12 cellular contexts compared by ENCODE assay signal in genomic region chr1:207849016-207849415, GRCh38.
DNase-seq lines count a peak whose midpoint lies in the region; ATAC-seq and TF ChIP-seq lines count a peak whose summit lies in the region.
"Had no signal": no experiment of that assay in that cellular context is flagged by ENCODE, and none has a peak within 500 bp of the region (broad histone marks: within the 10 kb centered on the region; RNA-seq: fewer than 3 reads in every experiment).

No MANE protein-coding gene starts in this region.

- H3K27ac ChIP-seq in HL-60 (replicated peaks) (peak overlapping the region; percentile 56), colonic mucosa (peak overlapping the region; percentile 43), psoas muscle (peak overlapping the region; percentile 56), OCI-LY7 (ENCODE audit: low read depth, low read length, poor library complexity, severe bottlenecking) (no peak overlapping the region), hepatocyte (no peak overlapping the region)
- H3K27ac ChIP-seq: WERI-Rb-1 had no signal

- WGBS in psoas muscle, 3 donors: 30 to 67% (median 36%) methylated on average over 3 of the region's 3 CpGs
- WGBS in hepatocyte (ENCODE audit: low lambda C conversion rate, missing lambda C conversion rate): 76% methylated on average over 3 of the region's 3 CpGs

- no peak for ATAC-seq in psoas muscle

- no peak for TF ChIP-seq CTCF in HL-60 (IDR thresholded peaks at IDR 0.05; ENCODE audit: insufficient read depth, low read length)
- TF ChIP-seq CTCF in colonic mucosa (IDR thresholded peaks at IDR 0.05): no peak
- no peak for TF ChIP-seq CTCF in psoas muscle (IDR thresholded peaks at IDR 0.05)
- TF ChIP-seq CTCF in OCI-LY7 (conservative IDR thresholded peaks at IDR 0.05; ENCODE audit: low read length): no peak
- no peak for TF ChIP-seq CTCF in hepatocyte (IDR thresholded peaks at IDR 0.05; ENCODE audit: poor library complexity)

- H4K20me1 ChIP-seq in OCI-LY7 (ENCODE audit: insufficient read depth, low read length) (no peaks in the 10 kb centered on the region), hepatocyte (ENCODE audit: insufficient read depth, poor library complexity, severe bottlenecking) (no peaks in the 10 kb centered on the region)

- peak overlapping the region in 1 of 2 donors; percentile 13 for H3K9ac ChIP-seq in colonic mucosa (ENCODE audit: low read depth in 2 of 2, low read length in 2 of 2)

- H3K4me1 ChIP-seq in colonic mucosa (peaks cover 6% of the 10 kb centered on the region), psoas muscle (peaks cover 96% of the 10 kb centered on the region), OCI-LY7 (ENCODE audit: insufficient read depth, low read length, poor library complexity, severe bottlenecking) (no peaks in the 10 kb centered on the region), hepatocyte (ENCODE audit: insufficient read depth) (peaks cover 12% of the 10 kb centered on the region)

- H3K27me3 ChIP-seq in HL-60 (ENCODE audit: insufficient read depth, poor library complexity, severe bottlenecking) (no peaks in the 10 kb centered on the region), colonic mucosa (no peaks in the 10 kb centered on the region), psoas muscle (ENCODE audit: insufficient read depth in 3 of 3, low read length in 2 of 3) (no peaks in the 10 kb centered on the region), hepatocyte (no peaks in the 10 kb centered on the region)
- H3K27me3 ChIP-seq: right lobe of liver had no signal

- H3K9me3 ChIP-seq in colonic mucosa (no peaks in the 10 kb centered on the region), psoas muscle (no peaks in the 10 kb centered on the region), OCI-LY7 (ENCODE audit: low read length) (no peaks in the 10 kb centered on the region), hepatocyte (ENCODE audit: low read depth) (no peaks in the 10 kb centered on the region)
- H3K9me3 ChIP-seq: right lobe of liver had no signal

- intact Hi-C loops in colonic mucosa (cut with DNase I) (no loop called here), psoas muscle (cut with DNase I) (no loop called here), OCI-LY7 (cut with micrococcal nuclease; ENCODE audit: unreplicated experiment) (no loop called here)

- H3K79me2 ChIP-seq in OCI-LY7 (ENCODE audit: insufficient read depth, low read depth, low read length) (no peaks in the 10 kb centered on the region), hepatocyte (peaks cover 6% of the 10 kb centered on the region)

- H3K4me2 ChIP-seq in OCI-LY7 (ENCODE audit: low read length) (no peak overlapping the region), hepatocyte (no peak overlapping the region)

- H3K4me3 ChIP-seq in HL-60 (replicated peaks; ENCODE audit: insufficient read depth, low read length): no peak overlapping the region
- H3K4me3 ChIP-seq in colonic mucosa: no peak overlapping the region
- H3K4me3 ChIP-seq in psoas muscle: no peak overlapping the region
- H3K4me3 ChIP-seq in OCI-LY7 (ENCODE audit: low read depth, low read length, poor library complexity, severe bottlenecking): no peak overlapping the region
- H3K4me3 ChIP-seq in hepatocyte: no peak overlapping the region
- H3K4me3 ChIP-seq: right lobe of liver had no signal

- no peaks in the 10 kb centered on the region for H3K9me2 ChIP-seq in OCI-LY7 (ENCODE audit: insufficient read depth, low read length)
- no peaks in the 10 kb centered on the region for H3K9me2 ChIP-seq in hepatocyte (replicated peaks; ENCODE audit: insufficient read depth)

- POLR2A ChIA-PET in OCI-LY7 (lab: Charles Lee): interaction anchor here (1.4 kb wide), 1 partner anchor 21 kb away, joined by 4 read pairs; no protein-coding TSS in a partner anchor

- H2AFZ ChIP-seq in OCI-LY7 (ENCODE audit: low read length) (no peak overlapping the region), hepatocyte (no peak overlapping the region)

- DNase-seq in CD1c-positive myeloid dendritic cell (ENCODE audit: extremely low spot score): peak; percentile 20
- no peak for DNase-seq in HL-60 (ENCODE audit: low read depth in 1 of 2, low spot score in 1 of 2)
- DNase-seq in colonic mucosa: no peak
- DNase-seq in psoas muscle: no peak
- no peak for DNase-seq in NCI-H2196 treated with DMSO at 0.1 percent for 48 hours (lab: John Stamatoyannopoulos, UW; ENCODE audit: unreplicated experiment)
- no peak for DNase-seq in OCI-LY7 (ENCODE audit: low spot score)
- no peak for DNase-seq in hepatocyte (ENCODE audit: low spot score)
- DNase-seq: DMS79, hippocampal formation, midbrain, right lobe of liver, WERI-Rb-1 had no signal

- H3K36me3 ChIP-seq in colonic mucosa (no peaks in the 10 kb centered on the region), psoas muscle (ENCODE audit: insufficient read depth in 1 of 2, low read depth in 1 of 2) (no peaks in the 10 kb centered on the region), OCI-LY7 (ENCODE audit: insufficient read depth, low read length) (no peaks in the 10 kb centered on the region), hepatocyte (replicated peaks; ENCODE audit: insufficient read depth, low read depth) (no peaks in the 10 kb centered on the region)
- H3K36me3 ChIP-seq: right lobe of liver had no signal

- BruUV-seq in OCI-LY7 (replicated peaks; lab: Mats Ljungman, UMichigan): no TSS peak

- CTCF ChIA-PET in OCI-LY7 (lab: Charles Lee; ENCODE audit: unreplicated experiment): no interaction called here

Comparison
In these comparisons a context has a peak if more than half of its experiments do, and no peak if none do; other contexts are left out.
1. H3K27ac ChIP-seq: peak in HL-60 (single experiment), colonic mucosa (single experiment) and psoas muscle (single experiment); none in OCI-LY7 (single experiment) and hepatocyte (single experiment).